Comparison of ENCODE assay signal across 8 cellular contexts in the genomic region with DNA sequence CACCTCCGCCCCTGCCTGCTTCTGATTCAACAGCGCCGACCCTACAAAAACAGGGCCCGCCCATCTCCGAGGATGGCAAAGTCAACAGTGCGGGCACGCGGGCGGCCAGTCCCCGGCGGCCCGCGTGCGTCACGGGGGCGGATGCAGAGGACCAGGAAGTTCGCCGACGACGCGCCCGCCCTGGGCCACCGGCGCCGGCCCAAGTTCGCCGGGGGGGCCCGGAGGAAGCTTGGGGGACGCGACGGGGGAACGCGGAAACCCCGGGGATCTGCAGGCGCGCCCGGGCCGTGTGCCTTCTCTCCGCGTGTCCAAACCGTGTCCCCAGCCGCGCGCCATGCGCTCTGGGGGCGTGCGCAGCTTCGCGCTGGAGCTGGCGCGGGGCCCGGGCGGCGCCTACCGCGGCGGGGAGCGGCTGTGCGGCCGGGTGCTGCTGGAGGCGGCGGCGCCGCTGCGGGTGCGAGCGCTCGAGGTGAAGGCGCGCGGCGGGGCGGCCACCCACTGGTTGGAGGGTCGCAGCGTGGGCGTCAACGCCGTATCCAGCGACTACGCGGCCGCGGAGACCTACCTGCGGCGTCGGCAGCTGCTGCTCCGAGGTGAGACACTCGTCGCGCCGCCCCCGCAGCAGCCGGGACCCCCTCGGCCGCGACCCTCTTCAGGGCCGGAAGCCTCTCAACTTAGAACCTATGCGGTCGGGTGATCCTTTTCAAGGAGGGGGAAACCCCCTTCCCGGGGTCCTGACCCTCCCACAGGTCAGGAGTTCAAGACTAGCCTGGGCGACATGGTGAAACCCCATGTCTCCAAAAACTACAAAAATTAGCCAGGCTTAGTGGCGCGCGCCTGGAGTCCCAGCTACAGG. TPM values are rescaled to one million over a fixed set of nuclear protein-coding genes. Genes with fewer than 3 reads are reported as not detected.
A peak's percentile ranks its signal among the peaks of the same experiment; 100 is the strongest.
DNase-seq lines count a peak whose midpoint lies in the region; ATAC-seq and TF ChIP-seq lines count a peak whose summit lies in the region.

No MANE protein-coding gene starts in this region.

- DNase-seq in CD1c-positive myeloid dendritic cell (ENCODE audit: extremely low spot score) (peak; percentile 97), HuH-7.5 (ENCODE audit: low spot score) (peak; percentile 74), SHP77 treated with DMSO at 0.1 percent for 48 hours (lab: John Stamatoyannopoulos, UW) (peak; percentile 70), foreskin melanocyte (peak; percentile 82), suprapubic skin (ENCODE audit: low spot score in 2 of 2) (peak; percentile 96)
- DNase-seq in activated gamma-delta T cell treated with anti-CD3 and anti-CD28 coated beads, Interleukin-2, amount 50 U/mL, for 16 hours (ENCODE audit: low read depth) = peak; percentile 90

- no peak for TF ChIP-seq EP300 in suprapubic skin (IDR thresholded peaks at IDR 0.05)

- ATAC-seq in GM19397 (IDR thresholded peaks at IDR 0.05; ENCODE audit: unreplicated experiment) = peak; percentile 64

- no peaks in the 10 kb centered on the region for H3K36me3 ChIP-seq in neutrophil
- no peaks in the 10 kb centered on the region for H3K36me3 ChIP-seq in suprapubic skin

- H3K4me3 ChIP-seq in neutrophil (ENCODE audit: low read depth in 1 of 2, low read length in 1 of 2) = peak overlapping the region; percentile 77 to 88
- peak overlapping the region; percentile 68 for H3K4me3 ChIP-seq in suprapubic skin

- TF ChIP-seq CTCF in neutrophil (IDR thresholded peaks at IDR 0.05) (peak; percentile 33), suprapubic skin (IDR thresholded peaks at IDR 0.05) (no peak)

- H3K27ac ChIP-seq in neutrophil (peak overlapping the region; percentile 89), suprapubic skin (peak overlapping the region; percentile 81)

- WGBS in suprapubic skin = no CpG with 5 or more reads among the region's 104 CpGs

- H3K9me3 ChIP-seq in neutrophil (no peaks in the 10 kb centered on the region), suprapubic skin (no peaks in the 10 kb centered on the region)

- peaks cover 6% of the 10 kb centered on the region for H3K27me3 ChIP-seq in neutrophil
- no peaks in the 10 kb centered on the region for H3K27me3 ChIP-seq in suprapubic skin

- no peak for TF ChIP-seq POLR2A in suprapubic skin (IDR thresholded peaks at IDR 0.05)

- H3K4me1 ChIP-seq in neutrophil (ENCODE audit: control insufficient read depth in 1 of 2, insufficient read depth in 1 of 2, low read depth in 1 of 2, low read length in 1 of 2) (peaks cover 21 to 29% of the 10 kb centered on the region in 2 experiments), suprapubic skin (peaks cover 28% of the 10 kb centered on the region)

RNA-seq across cellular contexts. Expression of a gene that starts 6.8 kb away (rescaled TPM):
- total RNA-seq in suprapubic skin = 10 to 100 TPM; 11.3 to 35.0 (median 28.5) TPM

RNA-seq across cellular contexts. Expression of a gene that starts 34.3 kb away (rescaled TPM):
- under 1 TPM in 2 of 4 donors, not detected in 2; 0.26 to 0.51 TPM for total RNA-seq in suprapubic skin

Comparison
In these comparisons a context has a peak if more than half of its experiments do, and no peak if none do; other contexts are left out.
1. Peak in every context shown above with its lines: DNase-seq, ATAC-seq, H3K4me3 ChIP-seq and H3K27ac ChIP-seq.